ENCODE assay signal across 15 cellular contexts in the genomic region with DNA sequence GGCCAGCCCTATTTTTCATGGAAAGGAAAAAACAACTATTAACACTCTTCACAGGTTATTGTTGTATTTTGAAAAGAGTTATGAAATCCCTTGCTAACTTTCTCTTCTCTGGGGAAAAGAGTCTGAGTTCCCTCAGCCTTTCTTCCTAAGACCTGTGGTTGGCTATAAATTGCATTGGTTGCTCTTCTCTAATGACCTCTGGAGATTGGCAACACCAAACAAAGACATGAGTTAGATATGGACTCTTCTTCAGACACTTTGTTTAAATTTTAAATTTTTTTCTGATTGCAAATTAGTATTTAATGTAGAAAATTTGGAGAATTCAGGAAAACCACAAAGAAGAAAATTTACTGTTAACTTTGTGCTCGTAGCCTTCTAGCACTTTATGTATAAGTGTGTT.
A peak's percentile ranks its signal among the peaks of the same experiment; 100 is the strongest.
DNase-seq lines count a peak whose midpoint lies in the region; ATAC-seq and TF ChIP-seq lines count a peak whose summit lies in the region.
"Had no signal": no experiment of that assay in that cellular context is flagged by ENCODE, and none has a peak within 500 bp of the region (broad histone marks: within the 10 kb centered on the region; RNA-seq: fewer than 3 reads in every experiment).

No MANE protein-coding gene starts in this region.

- in situ Hi-C loops in IMR-90 (cut with MboI; ENCODE audit: low sequenced_read_pairs), result no loop called here

- H3K27ac Mint-ChIP-seq in GM23338, result no peak overlapping the region
- H3K27ac Mint-ChIP-seq: CD14-positive monocyte; CD8-positive, alpha-beta T cell had no signal

- dilution Hi-C loops in IMR-90 (cut with HindIII; ENCODE audit: low sequenced_read_pairs, unreplicated experiment), result no loop called here

- H3K4me3 ChIP-seq in IMR-90 (ENCODE audit: insufficient read depth, low read depth, low read length) (no peak overlapping the region), GM23338 (no peak overlapping the region)
- H3K4me3 ChIP-seq: A549 had no signal

- no peak overlapping the region for H2AK9ac ChIP-seq in IMR-90 (replicated peaks; ENCODE audit: low read depth, low read length, poor library complexity)

- no peak overlapping the region for H4K5ac ChIP-seq in IMR-90 (ENCODE audit: low read depth, low read length)

- no peak overlapping the region for H2BK20ac ChIP-seq in IMR-90 (ENCODE audit: low read depth, low read length)

- H4K8ac ChIP-seq in IMR-90 (ENCODE audit: low read depth in 2 of 2, low read length in 2 of 2), result no peak overlapping the region

- H3K56ac ChIP-seq in IMR-90 (ENCODE audit: extremely low read depth, insufficient read depth, low read length), result no peak overlapping the region

- no peak overlapping the region for H3K23ac ChIP-seq in IMR-90 (ENCODE audit: low read depth, low read length)

- no peak for TF ChIP-seq RAD21 in IMR-90 (IDR thresholded peaks at IDR 0.05; ENCODE audit: low read length)

- H3K4me1 Mint-ChIP-seq in GM23338, result no peaks in the 10 kb centered on the region
- H3K4me1 Mint-ChIP-seq: CD14-positive monocyte had no signal

- no peak overlapping the region for H2AFZ ChIP-seq in IMR-90 (replicated peaks; ENCODE audit: low read length, poor library complexity)
- H2AFZ ChIP-seq in GM23338, result no peak overlapping the region

- H3K4me1 ChIP-seq in IMR-90 (ENCODE audit: control insufficient read depth, insufficient read depth, low read length) (0 out of 2 replicates have a peak, but pooled peaks cover 2% of the 10 kb centered on the region), GM23338 (ENCODE audit: insufficient read depth) (no peaks in the 10 kb centered on the region)

- no peak overlapping the region for H2AK5ac ChIP-seq in IMR-90 (ENCODE audit: low read depth, low read length)

- no peak overlapping the region for H3K9ac ChIP-seq in IMR-90 (ENCODE audit: low read depth, low read length)

- no peaks in the 10 kb centered on the region for H3K79me1 ChIP-seq in IMR-90 (ENCODE audit: low read depth in 1 of 2, low read length in 2 of 2)

- peak; percentile 13 for DNase-seq in EL
- DNase-seq in IMR-90, result peak; percentile 40
- DNase-seq in fibroblast of gingiva (ENCODE audit: low read depth), result peak; percentile 7
- DNase-seq in cerebellar nuclear complex (lab: John Stamatoyannopoulos, UW), result no peak
- DNase-seq in GM23338 (ENCODE audit: low spot score), result no peak
- DNase-seq in NCI-H524 treated with DMSO at 0.1 percent for 48 hours (lab: John Stamatoyannopoulos, UW), result no peak
- DNase-seq: CD8-positive, alpha-beta T cell; COR-L47; DMS153; DMS79 treated with DMSO at 0.1 percent for 48 hours; GF-D8; HCEC 1CT had no signal

- peaks cover under 1% of the 10 kb centered on the region for H3K36me3 ChIP-seq in IMR-90 (ENCODE audit: control insufficient read depth, insufficient read depth, low read length)
- H3K36me3 ChIP-seq in GM23338 (ENCODE audit: insufficient read depth), result 0 out of 2 replicates have a peak, but pooled peaks cover 3% of the 10 kb centered on the region

- H3F3A ChIP-seq in GM23338 (replicated peaks; ENCODE audit: low read depth), result no peaks in the 10 kb centered on the region

- no peaks in the 10 kb centered on the region for H3K9me1 ChIP-seq in IMR-90 (ENCODE audit: insufficient read depth, low read length)

- CTCF ChIA-PET in IMR-90 (lab: Yijun Ruan, JAX), result no interaction called here

- no peaks in the 10 kb centered on the region for H4K20me1 ChIP-seq in IMR-90 (ENCODE audit: insufficient read depth, low read length)
- H4K20me1 ChIP-seq in GM23338 (replicated peaks; ENCODE audit: insufficient read depth), result no peaks in the 10 kb centered on the region

- H2BK5ac ChIP-seq in IMR-90 (ENCODE audit: low read depth, low read length, poor library complexity, severe bottlenecking), result no peak overlapping the region

- BruUV-seq in IMR-90 (replicated peaks; lab: Mats Ljungman, UMichigan), result no TSS peak

- H3K9me2 ChIP-seq in GM23338 (ENCODE audit: insufficient read depth), result no peaks in the 10 kb centered on the region

- 0 out of 2 replicates have a peak, but pooled peaks cover 5% of the 10 kb centered on the region for H3K79me2 ChIP-seq in GM23338 (replicated peaks; ENCODE audit: insufficient read depth)

- H2BK15ac ChIP-seq in IMR-90 (ENCODE audit: low read depth, low read length), result no peak overlapping the region

- peak; percentile 76 for ATAC-seq in IMR-90 (ENCODE audit: low read depth)
- ATAC-seq in GM23338, result no peak
- ATAC-seq: A549; CD8-positive, alpha-beta T cell had no signal

- no peak for TF ChIP-seq POLR2A in IMR-90 (IDR thresholded peaks at IDR 0.05; ENCODE audit: low read depth, low read length)

- POLR2A ChIA-PET in IMR-90 (lab: Charles Lee; ENCODE audit: unreplicated experiment), result interaction anchor here (0.7 kb wide), 1 partner anchor 258 kb away, joined by 13 read pairs; no protein-coding TSS in a partner anchor

- no peaks in the 10 kb centered on the region for H3K27me3 Mint-ChIP-seq in GM23338 (ENCODE audit: insufficient read depth, low read depth, poor library complexity)

- H3K18ac ChIP-seq in IMR-90 (ENCODE audit: low read depth, low read length), result no peak overlapping the region

- H3K27me3 ChIP-seq in IMR-90 (ENCODE audit: control insufficient read depth, insufficient read depth, low read length) (no peaks in the 10 kb centered on the region), GM23338 (ENCODE audit: insufficient read depth) (no peaks in the 10 kb centered on the region)

- H3K9me3 Mint-ChIP-seq in GM23338, result no peaks in the 10 kb centered on the region
- H3K9me3 Mint-ChIP-seq: CD8-positive, alpha-beta T cell; IgD-negative memory B cell had no signal

- no peak overlapping the region for H3K4me3 Mint-ChIP-seq in GM23338
- H3K4me3 Mint-ChIP-seq: CD14-positive monocyte; CD8-positive, alpha-beta T cell; IgD-negative memory B cell had no signal

- no peak overlapping the region for H2BK120ac ChIP-seq in IMR-90 (ENCODE audit: low read depth, low read length)

- no peaks in the 10 kb centered on the region for H3K9me3 ChIP-seq in IMR-90 (ENCODE audit: control insufficient read depth, insufficient read depth, low read length)
- H3K9me3 ChIP-seq: A549 had no signal

- H3K4ac ChIP-seq in IMR-90 (ENCODE audit: low read depth, low read length), result no peak overlapping the region

- no peak overlapping the region; the same call in 1 of the 2 replicates for H3K4me2 ChIP-seq in IMR-90 (ENCODE audit: low read depth, low read length)
- no peak overlapping the region for H3K4me2 ChIP-seq in GM23338
- H3K4me2 ChIP-seq: A549 had no signal

- no peak overlapping the region for H4K91ac ChIP-seq in IMR-90 (ENCODE audit: insufficient read depth, low read depth, low read length)

- H3K27ac ChIP-seq in IMR-90 (ENCODE audit: insufficient read depth, low read length) (no peak overlapping the region), GM23338 (ENCODE audit: low read depth) (no peak overlapping the region)
- H3K27ac ChIP-seq: A549 had no signal

- no peak overlapping the region for H3K14ac ChIP-seq in IMR-90 (replicated peaks; ENCODE audit: low read depth, low read length)

- no CpG with 5 or more reads among the region's 1 CpG for WGBS in IMR-90 (ENCODE audit: extremely low coverage in 2 of 2, insufficient read length in 1 of 2), 2 experiments

- peaks cover 11% of the 10 kb centered on the region; the same call in 2 of the 3 replicates for H3K36me3 Mint-ChIP-seq in GM23338 (ENCODE audit: low read depth)
- H3K36me3 Mint-ChIP-seq: CD14-positive monocyte; CD8-positive, alpha-beta T cell had no signal

- intact Hi-C loops in IMR-90 (cut with micrococcal nuclease), result no loop called here

- TF ChIP-seq CTCF in IMR-90 (conservative IDR thresholded peaks at IDR 0.05; ENCODE audit: low read depth, low read length) (no peak), GM23338 (conservative IDR thresholded peaks at IDR 0.05; ENCODE audit: low read depth in 2 of 2) (no peak)

TF ChIP-seq in IMR-90, 13 proteins besides CTCF, POLR2A, EP300 and RAD21 (continues in another document):
- TF ChIP-seq MAFK (IDR thresholded peaks at IDR 0.05; ENCODE audit: low read depth, low read length), result no peak
- TF ChIP-seq ELK1 (IDR thresholded peaks at IDR 0.05; ENCODE audit: borderline replicate concordance, low read depth, low read length), result no peak
- TF ChIP-seq MAZ (IDR thresholded peaks at IDR 0.05; ENCODE audit: borderline replicate concordance, low read depth, low read length), result no peak
- no peak for TF ChIP-seq SMC3 (IDR thresholded peaks at IDR 0.05; ENCODE audit: low read depth, low read length)
- TF ChIP-seq CHD1 (IDR thresholded peaks at IDR 0.05; ENCODE audit: low read depth, low read length), result no peak
- TF ChIP-seq FOS (IDR thresholded peaks at IDR 0.05; ENCODE audit: low read depth, low read length), result no peak

TF ChIP-seq in GM23338, 12 proteins besides CTCF, POLR2A, EP300 and RAD21 (continues in another document):
- TF ChIP-seq EZH2 (IDR thresholded peaks at IDR 0.05; ENCODE audit: low read depth, unreplicated experiment), result no peak
- TF ChIP-seq CREB1 (CRISPR knock-in tag; IDR thresholded peaks at IDR 0.05; ENCODE audit: low read depth), result no peak
- no peak for TF ChIP-seq STAT1 (IDR thresholded peaks at IDR 0.05; ENCODE audit: unreplicated experiment)
- TF ChIP-seq POLR2AphosphoS5 (IDR thresholded peaks at IDR 0.05; ENCODE audit: low read depth), result no peak
- no peak for TF ChIP-seq NANOG (IDR thresholded peaks at IDR 0.05; ENCODE audit: borderline replicate concordance)
- no peak for TF ChIP-seq REST (IDR thresholded peaks at IDR 0.05; ENCODE audit: unreplicated experiment)
- no peak for TF ChIP-seq EZH2phosphoT487 (IDR thresholded peaks at IDR 0.05; ENCODE audit: unreplicated experiment)

Comparison
In these comparisons a context has a peak if more than half of its experiments do, and no peak if none do; other contexts are left out.
1. DNase-seq: peak in EL (single experiment), IMR-90 (single experiment) and fibroblast of gingiva (single experiment); none in cerebellar nuclear complex (0 of 2), GM23338 (single experiment) and NCI-H524 treated with DMSO at 0.1 percent for 48 hours (single experiment).